Comparison of ENCODE assay signal across 19 cellular contexts in genomic region chr12:3564861-3565260, GRCh38.
"Had no signal": no experiment of that assay in that cellular context is flagged by ENCODE, and none has a peak within 500 bp of the region (broad histone marks: within the 10 kb centered on the region; RNA-seq: fewer than 3 reads in every experiment).

No MANE protein-coding gene starts in this region.

- H3K36me3 ChIP-seq: gastroesophageal sphincter, heart left ventricle, lower lobe of right lung, ovary, spleen, thoracic aorta, tibial nerve, upper lobe of left lung had no signal

- H2AFZ ChIP-seq: hepatocyte had no signal

- FAIRE-seq: kidney had no signal

- H3K4me2 ChIP-seq: hepatocyte had no signal

- DNase-seq: cerebellar nuclear complex; cortex of kidney; effector memory CD8-positive, alpha-beta T cell; foreskin keratinocyte; heart left ventricle; kidney; left ventricle myocardium superior; lower lobe of right lung; natural killer cell; occipital lobe; ovary; spleen; stimulated activated CD4-positive, alpha-beta T cell treated with anti-CD3 and anti-CD28 coated beads, Interleukin-4, amount 100 ng/mL, for 4 hours; stimulated activated naive B cell treated with anti-CD40 and anti-IgM and Interleukin-4, amounts not matched to agents 10 μg/mL and 1 μg/mL and 100 μg/mL, for 72 hours; upper lobe of left lung had no signal

- H3K4me3 ChIP-seq: gastroesophageal sphincter, heart left ventricle, hepatocyte, lower lobe of right lung, ovary, spleen, thoracic aorta, tibial nerve, upper lobe of left lung had no signal

- H3K27ac ChIP-seq: foreskin keratinocyte, gastroesophageal sphincter, heart left ventricle, hepatocyte, lower lobe of right lung, ovary, spleen, thoracic aorta, tibial nerve, upper lobe of left lung had no signal

- H3K27me3 ChIP-seq: ovary, tibial nerve, upper lobe of left lung had no signal

- H3K9me3 ChIP-seq: gastroesophageal sphincter, heart left ventricle, lower lobe of right lung, ovary, spleen, thoracic aorta, tibial nerve, upper lobe of left lung had no signal

- H3K79me2 ChIP-seq: hepatocyte had no signal

- H3K4me1 ChIP-seq: foreskin keratinocyte, heart left ventricle, lower lobe of right lung, spleen, tibial nerve, upper lobe of left lung had no signal
